In the genomic region with DNA sequence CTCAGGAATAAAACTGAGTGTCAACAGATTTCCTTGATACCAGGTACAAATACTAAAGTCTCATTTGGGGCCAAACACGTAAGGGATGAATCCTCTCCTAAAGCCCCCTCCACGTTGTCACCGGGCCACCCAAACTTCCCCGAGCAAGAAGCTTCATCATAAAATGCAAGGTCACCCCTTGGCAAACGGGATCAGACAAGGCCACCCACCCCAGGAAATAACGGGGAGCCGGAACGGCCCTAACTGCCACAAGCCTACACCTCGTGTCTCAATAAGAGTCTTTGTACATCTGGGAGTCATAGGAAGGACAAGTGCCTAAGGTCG, we compare ENCODE assay signal across 9 cellular contexts. TPM values are rescaled to one million over a fixed set of nuclear protein-coding genes. Genes with fewer than 3 reads are reported as not detected.
DNase-seq lines count a peak whose midpoint lies in the region; ATAC-seq and TF ChIP-seq lines count a peak whose summit lies in the region.
"Had no signal": no experiment of that assay in that cellular context is flagged by ENCODE, and none has a peak within 500 bp of the region (broad histone marks: within the 10 kb centered on the region; RNA-seq: fewer than 3 reads in every experiment).

No MANE protein-coding gene starts in this region.

- TF ChIP-seq CTCF in GM20000 (IDR thresholded peaks at IDR 0.05; ENCODE audit: extremely low read depth, missing control alignments) (no peak), WTC11 (IDR thresholded peaks at IDR 0.05) (no peak)

- peaks cover 45% of the 10 kb centered on the region for H3K4me1 ChIP-seq in skeletal muscle satellite cell (ENCODE audit: control insufficient read depth, insufficient read depth, low read length)

- peaks cover 39% of the 10 kb centered on the region for H3K4me1 Mint-ChIP-seq in WTC11

- peak overlapping the region; percentile 96 for H3K4me3 Mint-ChIP-seq in WTC11

- H3K4me2 ChIP-seq in skeletal muscle satellite cell (ENCODE audit: low read length) = peak overlapping the region; percentile 93

- no peaks in the 10 kb centered on the region for H3K9me3 Mint-ChIP-seq in WTC11

- H3K9me3 ChIP-seq in skeletal muscle satellite cell (replicated peaks; ENCODE audit: low read length) = no peaks in the 10 kb centered on the region

- POLR2A ChIA-PET in WTC11 (lab: Charles Lee) = interaction anchor here (1.5 to 8.7 kb wide), 2 partner anchors 14 to 222 kb away, joined by 6 to 142 read pairs; partner anchors contain the start of genes DAPK3 and MRPL54

- peak overlapping the region; percentile 95 for H3K4me3 ChIP-seq in skeletal muscle satellite cell (ENCODE audit: low read length)

- DNase-seq in GM20000 (ENCODE audit: low spot score) = peak; percentile 6
- no peak for DNase-seq in WTC11 (ENCODE audit: low spot score)
- DNase-seq in left cardiac atrium = no peak
- DNase-seq in NCI-H128 (lab: John Stamatoyannopoulos, UW; ENCODE audit: unreplicated experiment) = no peak
- no peak for DNase-seq in cerebellar cortex (ENCODE audit: low spot score)
- DNase-seq in NCI-H2029 (lab: John Stamatoyannopoulos, UW) = no peak

- H3K27ac Mint-ChIP-seq in WTC11 = peak overlapping the region; percentile 98

- H3K27me3 Mint-ChIP-seq in WTC11 (ENCODE audit: low read depth) = peaks cover 7% of the 10 kb centered on the region

- ATAC-seq in WTC11 (no peak), left cardiac atrium (peak; percentile 4), GM19397 (IDR thresholded peaks at IDR 0.05; ENCODE audit: unreplicated experiment) (no peak)

- intact Hi-C loops in left cardiac atrium (cut with DNase I) = loop anchor here in 1 of 2 donors (2.0 to 10.0 kb wide), 2 partner anchors 14 to 200 kb away; partner anchors contain the start of genes ANKRD24, DAPK3 and SIRT6

- peaks cover 57% of the 10 kb centered on the region for H3K36me3 Mint-ChIP-seq in WTC11

- H3K36me3 ChIP-seq in skeletal muscle satellite cell (ENCODE audit: insufficient read depth, low read length) = peaks cover 55% of the 10 kb centered on the region

- H3K9ac ChIP-seq in skeletal muscle satellite cell (ENCODE audit: low read depth, low read length) = peak overlapping the region; percentile 99

- H3K27me3 ChIP-seq in skeletal muscle satellite cell (ENCODE audit: control insufficient read depth, insufficient read depth, low read length) = no peaks in the 10 kb centered on the region

- CTCF ChIA-PET in WTC11 (lab: Charles Lee) = no interaction called here

TF ChIP-seq in WTC11, 78 proteins besides CTCF, POLR2A, EP300 and RAD21:
- TF ChIP-seq JAZF1 (CRISPR knock-in tag; IDR thresholded peaks at IDR 0.05) (no peak), OVOL2 (CRISPR knock-in tag; IDR thresholded peaks at IDR 0.05; ENCODE audit: borderline replicate concordance) (no peak), KAT7 (CRISPR knock-in tag; IDR thresholded peaks at IDR 0.05; ENCODE audit: borderline replicate concordance) (0 out of 2 replicates have a peak, but pooled peaks have one; percentile 18), FOXP1 (CRISPR knock-in tag; IDR thresholded peaks at IDR 0.05; ENCODE audit: borderline replicate concordance) (no peak), EMX1 (CRISPR knock-in tag; IDR thresholded peaks at IDR 0.05) (no peak)

RNA-seq across cellular contexts. Expression of gene EEF2, which starts 0.7 kb away (rescaled TPM):
- total RNA-seq in WTC11 (2021) = 3,572 to 3,864 TPM (median 3,852 TPM) in 3 replicates
- total RNA-seq in left cardiac atrium = 1,000 to 10,000 TPM; 1,815 to 2,062 TPM
- 2,770 and 2,827 TPM in 2 replicates for total RNA-seq in skeletal muscle satellite cell (2012; rRNA removed)

RNA-seq across cellular contexts. Expression of gene DAPK3, which starts 13.6 kb away (rescaled TPM):
- total RNA-seq in WTC11 (2021) = 61.5 to 73.5 TPM (median 68.4 TPM) in 3 replicates
- 10 to 100 TPM; 52.4 to 95.1 TPM for total RNA-seq in left cardiac atrium
- 56.8 and 81.9 TPM in 2 replicates for total RNA-seq in skeletal muscle satellite cell (2012; rRNA removed)

RNA-seq across cellular contexts. Expression of gene PIAS4, which starts 23.0 kb away (rescaled TPM):
- 45.5 to 46.0 TPM (median 45.9 TPM) in 3 replicates for total RNA-seq in WTC11 (2021)
- 10 to 100 TPM; 13.8 to 14.0 TPM for total RNA-seq in left cardiac atrium
- total RNA-seq in skeletal muscle satellite cell (2012; rRNA removed) = 13.9 and 17.0 TPM in 2 replicates

RNA-seq across cellular contexts. Expression of gene NMRK2, which starts 51.7 kb away (rescaled TPM):
- total RNA-seq in WTC11 (2021) (50.4 to 61.9 TPM (median 51.1 TPM) in 3 replicates), left cardiac atrium (1,000 to 10,000 TPM; 1,098 to 1,409 TPM)
- total RNA-seq in skeletal muscle satellite cell (2012; rRNA removed) = 0.22 TPM in 1 of 2 replicates, not detected in the other
- total RNA-seq: NCI-H460 had no signal

Comparison
In these comparisons a context has a peak if more than half of its experiments do, and no peak if none do; other contexts are left out.
1. ATAC-seq: peak in left cardiac atrium (2 of 2); none in WTC11 (single experiment) and GM19397 (single experiment).